In genomic region chr4:64846417-64846816, GRCh38 we compare ENCODE assay signal across 22 cellular contexts.
"Had no signal": no experiment of that assay in that cellular context is flagged by ENCODE, and none has a peak within 500 bp of the region (broad histone marks: within the 10 kb centered on the region; RNA-seq: fewer than 3 reads in every experiment).

No MANE protein-coding gene starts in this region.

- H3K27ac ChIP-seq: epithelial cell of prostate, esophagus squamous epithelium, gastrocnemius medialis, heart right ventricle, left lung, lower lobe of right lung had no signal

- DNase-seq: effector CD8-positive, alpha-beta T cell; effector memory CD8-positive, alpha-beta T cell; endodermal cell; erythroblast; esophagus squamous epithelium; foreskin fibroblast; foreskin melanocyte; gastrocnemius medialis; glutamatergic neuron; head of caudate nucleus; heart right ventricle; hippocampal formation; left cardiac atrium; left lung; left ventricle myocardium superior; lower lobe of right lung; mesenchymal stem cell; mucosa of descending colon; naive B cell; naive thymus-derived CD8-positive, alpha-beta T cell had no signal

- H3K27me3 ChIP-seq: esophagus squamous epithelium, gastrocnemius medialis, heart right ventricle, left lung had no signal

- H3K36me3 ChIP-seq: esophagus squamous epithelium, gastrocnemius medialis, heart right ventricle, left lung, lower lobe of right lung had no signal

- ATAC-seq: effector memory CD8-positive, alpha-beta T cell; esophagus mucosa; gastrocnemius medialis; heart right ventricle; left cardiac atrium; left lung; left ventricle myocardium superior; lower lobe of right lung; mucosa of descending colon; naive thymus-derived CD8-positive, alpha-beta T cell had no signal

- H3K9me3 ChIP-seq: esophagus squamous epithelium, gastrocnemius medialis, lower lobe of right lung, mucosa of descending colon had no signal

- H3K4me3 ChIP-seq: esophagus squamous epithelium, gastrocnemius medialis, heart right ventricle, left lung, lower lobe of right lung, mucosa of descending colon had no signal

- H3K4me1 ChIP-seq: esophagus squamous epithelium, gastrocnemius medialis, heart right ventricle, left lung, lower lobe of right lung had no signal
